ENCODE assay signal across 8 cellular contexts in genomic region chr4:12724520-12724919, GRCh38.
A peak's percentile ranks its signal among the peaks of the same experiment; 100 is the strongest.
DNase-seq lines count a peak whose midpoint lies in the region; ATAC-seq and TF ChIP-seq lines count a peak whose summit lies in the region.

No MANE protein-coding gene starts in this region.

- H3K4me1 ChIP-seq in body of pancreas (no peaks in the 10 kb centered on the region), mesodermal cell (ENCODE audit: control insufficient read depth, insufficient read depth, low read length, poor library complexity, severe bottlenecking) (peaks cover 2% of the 10 kb centered on the region)

- intact Hi-C loops in body of pancreas (cut with DNase I): no loop called here

- no peak overlapping the region for H3K4me3 ChIP-seq in GM06990 (replicated peaks; ENCODE audit: low read depth, low read length)
- H3K4me3 ChIP-seq in body of pancreas: no peak overlapping the region
- no peak overlapping the region for H3K4me3 ChIP-seq in mesodermal cell (ENCODE audit: extremely low read depth, insufficient read depth, low read length, poor library complexity, severe bottlenecking)

- TF ChIP-seq POLR2A in body of pancreas (IDR thresholded peaks at IDR 0.05): no peak

- WGBS in body of pancreas, 2 donors: 23 to 35% methylated on average over 4 of the region's 4 CpGs
- 67% methylated on average over 2 of the region's 4 CpGs; no CpG with 5 or more reads in 1 of the 2 experiments for WGBS in mesodermal cell (ENCODE audit: insufficient coverage in 2 of 2), 2 experiments

- no peaks in the 10 kb centered on the region for H3K27me3 ChIP-seq in GM06990 (replicated peaks; ENCODE audit: control insufficient read depth, insufficient read depth, low read length)
- H3K27me3 ChIP-seq in body of pancreas: no peaks in the 10 kb centered on the region

- H3K9me3 ChIP-seq in body of pancreas: no peaks in the 10 kb centered on the region
- H3K9me3 ChIP-seq in mesodermal cell (ENCODE audit: control insufficient read depth, low read length): no peaks in the 10 kb centered on the region

- H3K36me3 ChIP-seq in GM06990 (ENCODE audit: control insufficient read depth, insufficient read depth, low read length) (no peaks in the 10 kb centered on the region), body of pancreas (replicated peaks in 1 of 2; ENCODE audit: insufficient read depth in 1 of 2, low read depth in 2 of 2) (no peaks in the 10 kb centered on the region), mesodermal cell (ENCODE audit: control insufficient read depth, insufficient read depth, low read length) (no peaks in the 10 kb centered on the region)

- in situ Hi-C loops in KBM-7 (cut with MboI; ENCODE audit: low pct_unique_long_range_greater_than_20kb, low sequenced_read_pairs): no loop called here

- H3K27ac ChIP-seq in body of pancreas (no peak overlapping the region), mesodermal cell (ENCODE audit: low read depth, low read length, severe bottlenecking) (peak overlapping the region; percentile 39)

- TF ChIP-seq CTCF in GM06990 (IDR thresholded peaks at IDR 0.05; ENCODE audit: insufficient read depth, low read length, poor library complexity, severe bottlenecking) (peak; percentile 60), body of pancreas (IDR thresholded peaks at IDR 0.05) (peak; percentile 10 to 43 (median 27))

- DNase-seq in GM06990 (ENCODE audit: extremely low read depth, insufficient read length): no peak
- DNase-seq in KBM-7: peak; percentile 43
- DNase-seq in body of pancreas: no peak
- no peak for DNase-seq in stimulated activated CD4-positive, alpha-beta T cell treated with anti-CD3 and anti-CD28 coated beads, Interleukin-4, amount 100 ng/mL, for 24 hours
- DNase-seq in activated CD4-positive, alpha-beta T cell treated with anti-CD3 and anti-CD28 coated beads, Interleukin-2, amount 50 U/mL, for 48 hours: no peak
- DNase-seq in C1 segment of cervical spinal cord (lab: John Stamatoyannopoulos, UW): no peak

- ATAC-seq in body of pancreas (no peak), HG02981 (IDR thresholded peaks at IDR 0.05; ENCODE audit: unreplicated experiment) (no peak)
